10 cellular contexts compared by ENCODE assay signal in genomic region chr4:48296330-48296729, GRCh38. TPM values are rescaled to one million over a fixed set of nuclear protein-coding genes. Genes with fewer than 3 reads are reported as not detected.
DNase-seq lines count a peak whose midpoint lies in the region; ATAC-seq and TF ChIP-seq lines count a peak whose summit lies in the region.
"Had no signal": no experiment of that assay in that cellular context is flagged by ENCODE, and none has a peak within 500 bp of the region (broad histone marks: within the 10 kb centered on the region; RNA-seq: fewer than 3 reads in every experiment).

No MANE protein-coding gene starts in this region.

- ATAC-seq in GM23338: peak; percentile 43; the same call in 2 of the 3 replicates
- peak; percentile 77 for ATAC-seq in HG03469 (IDR thresholded peaks at IDR 0.05; ENCODE audit: unreplicated experiment)

- no peaks in the 10 kb centered on the region for H3K27me3 Mint-ChIP-seq in GM23338 (ENCODE audit: insufficient read depth, low read depth, poor library complexity)

- H3K4me3 Mint-ChIP-seq in GM23338: no peak overlapping the region

- H3K9me2 ChIP-seq in GM23338 (ENCODE audit: insufficient read depth): no peaks in the 10 kb centered on the region

- TF ChIP-seq CTCF in GM23338 (conservative IDR thresholded peaks at IDR 0.05; ENCODE audit: low read depth in 2 of 2): no peak
- no peak for TF ChIP-seq CTCF in Peyer's patch (IDR thresholded peaks at IDR 0.05)

- no peak for TF ChIP-seq POLR2A in Peyer's patch (IDR thresholded peaks at IDR 0.05)

- H2BK15ac ChIP-seq in mesendoderm (replicated peaks; ENCODE audit: low read depth): no peak overlapping the region

- peaks cover 21% of the 10 kb centered on the region for H3K9me3 Mint-ChIP-seq in GM23338

- H3K79me1 ChIP-seq in mesendoderm (ENCODE audit: low read length): no peaks in the 10 kb centered on the region

- H3K4me1 ChIP-seq in GM23338 (ENCODE audit: insufficient read depth) (no peaks in the 10 kb centered on the region), mesendoderm (ENCODE audit: control insufficient read depth, low read depth, low read length) (no peaks in the 10 kb centered on the region), Peyer's patch (no peaks in the 10 kb centered on the region)

- H3K4me3 ChIP-seq in GM23338 (no peak overlapping the region), mesendoderm (ENCODE audit: low read length) (no peak overlapping the region), Peyer's patch (no peak overlapping the region)

- H3K9ac ChIP-seq in mesendoderm (ENCODE audit: low read length): no peak overlapping the region

- H3K4me2 ChIP-seq in GM23338 (no peak overlapping the region), mesendoderm (ENCODE audit: low read length) (no peak overlapping the region)

- peak; percentile 40 for DNase-seq in NK-92 treated with Interleukin-12 subunit alpha and Interleukin-12 subunit beta, amount 100 ng/mL, for 24 hours (lab: John Stamatoyannopoulos, UW)
- DNase-seq in NK-92 (lab: John Stamatoyannopoulos, UW; ENCODE audit: unreplicated experiment) (no peak), GM23338 (ENCODE audit: low spot score) (peak; percentile 17), mesendoderm (peak; percentile 54), Peyer's patch (no peak), MV-4-11 (lab: John Stamatoyannopoulos, UW) (no peak)
- no peak for DNase-seq in effector CD4-positive, alpha-beta T cell
- DNase-seq: cerebellar nuclear complex had no signal

- H2BK120ac ChIP-seq in mesendoderm (ENCODE audit: low read depth, low read length): no peak overlapping the region

- no peak overlapping the region for H2AFZ ChIP-seq in GM23338

- no peak overlapping the region for H4K5ac ChIP-seq in mesendoderm (ENCODE audit: low read length)

- no peaks in the 10 kb centered on the region for H4K20me1 ChIP-seq in GM23338 (replicated peaks; ENCODE audit: insufficient read depth)

- no peaks in the 10 kb centered on the region for H3K4me1 Mint-ChIP-seq in GM23338

- no peak overlapping the region for H3K27ac ChIP-seq in GM23338 (ENCODE audit: low read depth)
- no peak overlapping the region for H3K27ac ChIP-seq in mesendoderm (ENCODE audit: low read depth, low read length)
- H3K27ac ChIP-seq in Peyer's patch: no peak overlapping the region
- H3K27ac ChIP-seq: 22Rv1 had no signal

- no peak overlapping the region for H2BK5ac ChIP-seq in mesendoderm (ENCODE audit: low read length)

- H3K23ac ChIP-seq in mesendoderm (ENCODE audit: low read length): no peak overlapping the region

- H2AK5ac ChIP-seq in mesendoderm (ENCODE audit: low read length): no peak overlapping the region

- WGBS in mesendoderm (ENCODE audit: extremely low coverage, insufficient coverage, low lambda C conversion rate): no CpG with 5 or more reads among the region's 5 CpGs

- no peak overlapping the region for H3K4ac ChIP-seq in mesendoderm (ENCODE audit: low read depth, low read length)

- no peak overlapping the region for H3K27ac Mint-ChIP-seq in GM23338

- peaks cover 15% of the 10 kb centered on the region; the same call in 2 of the 3 replicates for H3K36me3 Mint-ChIP-seq in GM23338 (ENCODE audit: low read depth)

- no peak overlapping the region for H3K18ac ChIP-seq in mesendoderm (ENCODE audit: low read length)

- H3F3A ChIP-seq in GM23338 (replicated peaks; ENCODE audit: low read depth): no peaks in the 10 kb centered on the region

- H3K56ac ChIP-seq in mesendoderm (ENCODE audit: low read length): no peak overlapping the region

- H3K27me3 ChIP-seq in GM23338 (ENCODE audit: insufficient read depth): no peaks in the 10 kb centered on the region
- no peaks in the 10 kb centered on the region for H3K27me3 ChIP-seq in mesendoderm (ENCODE audit: insufficient read depth, low read length, poor library complexity)
- H3K27me3 ChIP-seq in Peyer's patch: no peaks in the 10 kb centered on the region

- H4K8ac ChIP-seq in mesendoderm (ENCODE audit: low read depth, low read length): no peak overlapping the region

- no peaks in the 10 kb centered on the region for H3K79me2 ChIP-seq in GM23338 (replicated peaks; ENCODE audit: insufficient read depth)
- H3K79me2 ChIP-seq in mesendoderm (ENCODE audit: control insufficient read depth, insufficient read depth, low read length): no peaks in the 10 kb centered on the region

- H3K36me3 ChIP-seq in GM23338 (ENCODE audit: insufficient read depth): no peaks in the 10 kb centered on the region
- no peaks in the 10 kb centered on the region for H3K36me3 ChIP-seq in mesendoderm (ENCODE audit: control insufficient read depth, insufficient read depth, low read length)
- H3K36me3 ChIP-seq in Peyer's patch: no peaks in the 10 kb centered on the region

- no peaks in the 10 kb centered on the region for H3K9me3 ChIP-seq in Peyer's patch

TF ChIP-seq in GM23338, 12 proteins besides CTCF, POLR2A, EP300 and RAD21:
- TF ChIP-seq NANOG (IDR thresholded peaks at IDR 0.05; ENCODE audit: borderline replicate concordance) (no peak), ZNF331 (CRISPR knock-in tag; IDR thresholded peaks at IDR 0.05; ENCODE audit: low read depth) (no peak), ZNF462 (CRISPR knock-in tag; IDR thresholded peaks at IDR 0.05) (no peak)

RNA-seq across cellular contexts. Expression of gene TEC, which starts 26.7 kb away (rescaled TPM):
- total RNA-seq in GM23338 (2014; rRNA removed; shearing (Covaris generic)): 3.0 and 8.3 TPM in 2 replicates
- polyA plus RNA-seq in GM23338 (2016; fragmentation: Nextera tagmentation; extraction: Ambion mirVana): 1.9 and 2.9 TPM in 2 replicates
- polyA plus RNA-seq in mesendoderm (2013, experiment 1 of 2): 0.63 TPM
- polyA plus RNA-seq in mesendoderm (2013, experiment 2 of 2): 0.71 TPM
- total RNA-seq in Peyer's patch: 10 to 100 TPM in 2 of 4 donors, 1 to 10 TPM in 2; 5.3 to 13.0 (median 10.2) TPM

RNA-seq across cellular contexts. Expression of gene SLAIN2, which starts 45.0 kb away (rescaled TPM):
- 27.9 and 33.5 TPM in 2 replicates for total RNA-seq in GM23338 (2014; rRNA removed; shearing (Covaris generic))
- 21.2 and 21.9 TPM in 2 replicates for polyA plus RNA-seq in GM23338 (2016; fragmentation: Nextera tagmentation; extraction: Ambion mirVana)
- 45.6 TPM for polyA plus RNA-seq in mesendoderm (2013, experiment 1 of 2)
- polyA plus RNA-seq in mesendoderm (2013, experiment 2 of 2): 44.0 TPM
- 10 to 100 TPM; 19.1 to 40.9 (median 22.4) TPM for total RNA-seq in Peyer's patch

Comparison
In these comparisons a context has a peak if more than half of its experiments do, and no peak if none do; other contexts are left out.
1. DNase-seq: peak in NK-92 treated with Interleukin-12 subunit alpha and Interleukin-12 subunit beta, amount 100 ng/mL, for 24 hours (single experiment), GM23338 (single experiment) and mesendoderm (single experiment); none in NK-92 (single experiment), Peyer's patch (0 of 3), MV-4-11 (single experiment) and effector CD4-positive, alpha-beta T cell (single experiment).